ENCODE assay signal across 22 cellular contexts in genomic region chr5:104594850-104595249, GRCh38.
"Had no signal": no experiment of that assay in that cellular context is flagged by ENCODE, and none has a peak within 500 bp of the region (broad histone marks: within the 10 kb centered on the region; RNA-seq: fewer than 3 reads in every experiment).

No MANE protein-coding gene starts in this region.

- DNase-seq: activated CD4-positive, alpha-beta memory T cell treated with anti-CD3 and anti-CD28 coated beads, Interleukin-2, amount 10 ng/mL, durations not matched to agents 7 days and 5 days; activated CD4-positive, alpha-beta T cell treated with anti-CD3 and anti-CD28 coated beads for 1 hour; activated CD4-positive, alpha-beta T cell treated with anti-CD3 and anti-CD28 coated beads for 4 hours; activated CD4-positive, alpha-beta T cell treated with anti-CD3 and anti-CD28 coated beads, Interleukin-2, amount 10 ng/mL, durations not matched to agents 7 days and 5 days; activated CD4-positive, alpha-beta T cell treated with anti-CD3 and anti-CD28 coated beads, Interleukin-2, amount 50 U/mL, for 4 hours; activated CD8-positive, alpha-beta memory T cell treated with anti-CD3 and anti-CD28 coated beads, Interleukin-2, amount 50 U/mL, for 48 hours; activated gamma-delta T cell; activated naive CD4-positive, alpha-beta T cell; activated naive CD4-positive, alpha-beta T cell treated with anti-CD3 and anti-CD28 coated beads, Interleukin-2, amount 10 ng/mL, durations not matched to agents 7 days and 5 days; activated naive CD8-positive, alpha-beta T cell treated with anti-CD3 and anti-CD28 coated beads, Interleukin-2, amount 10 ng/mL, durations not matched to agents 7 days and 5 days; activated T-cell treated with anti-CD3 and anti-CD28 coated beads for 4 hours; activated T-cell treated with anti-CD3 and anti-CD28 coated beads, Interleukin-2, amount 50 U/mL, for 24 hours; activated T-cell treated with anti-CD3 and anti-CD28 coated beads, Interleukin-2, amount 50 U/mL, for 72 hours; amniotic stem cell; anterior cingulate cortex; brain microvascular endothelial cell; dorsolateral prefrontal cortex; effector memory CD4-positive, alpha-beta T cell; endodermal cell; foreskin fibroblast; head of caudate nucleus; hippocampal formation had no signal
